ENCODE assay signal across 1 cellular context in genomic region chr6:126076992-126077664, GRCh38.
A peak's percentile ranks its signal among the peaks of the same experiment; 100 is the strongest.
TF ChIP-seq lines count a peak whose summit lies in the region.

No MANE protein-coding gene starts in this region.

TF ChIP-seq in HepG2, 621 proteins besides CTCF, POLR2A, EP300 and RAD21 (continued from another document and continues in another):
- TF ChIP-seq HNF1A (IDR thresholded peaks at IDR 0.05; ENCODE audit: low read depth) = no peak
- TF ChIP-seq HNF1A (CRISPR knock-in tag; IDR thresholded peaks at IDR 0.05; ENCODE audit: borderline replicate concordance) = peak; percentile 59; the same call in 1 of the 2 replicates
- TF ChIP-seq ZNF572 (CRISPR knock-in tag; IDR thresholded peaks at IDR 0.05) = no peak
- TF ChIP-seq ZNF501 (CRISPR knock-in tag; IDR thresholded peaks at IDR 0.05) = no peak
- peak; percentile 78 for TF ChIP-seq TFE3 (CRISPR knock-in tag; IDR thresholded peaks at IDR 0.05)
- TF ChIP-seq ZNF318 (CRISPR knock-in tag; IDR thresholded peaks at IDR 0.05) = no peak
- no peak for TF ChIP-seq RELA (CRISPR knock-in tag; IDR thresholded peaks at IDR 0.05)
- no peak for TF ChIP-seq ZNF276 (CRISPR knock-in tag; IDR thresholded peaks at IDR 0.05; ENCODE audit: low read depth)
- TF ChIP-seq SCMH1 (CRISPR knock-in tag; IDR thresholded peaks at IDR 0.05; ENCODE audit: borderline replicate concordance) = no peak
- TF ChIP-seq NPAS2 (CRISPR knock-in tag; IDR thresholded peaks at IDR 0.05; ENCODE audit: borderline replicate concordance) = no peak
- TF ChIP-seq NAIF1 (CRISPR knock-in tag; IDR thresholded peaks at IDR 0.05; ENCODE audit: borderline replicate concordance) = no peak
- peak; percentile 78; the same call in 1 of the 2 replicates for TF ChIP-seq ZNF331 (CRISPR knock-in tag; IDR thresholded peaks at IDR 0.05)
- no peak for TF ChIP-seq CHCHD3 (CRISPR knock-in tag; IDR thresholded peaks at IDR 0.05)
- no peak; the same call in 1 of the 2 replicates for TF ChIP-seq NR2C2 (CRISPR knock-in tag; IDR thresholded peaks at IDR 0.05; ENCODE audit: borderline replicate concordance)
- no peak for TF ChIP-seq MYNN (CRISPR knock-in tag; IDR thresholded peaks at IDR 0.05; ENCODE audit: low read depth)
- TF ChIP-seq ZBTB39 (CRISPR knock-in tag; IDR thresholded peaks at IDR 0.05) = no peak
- no peak for TF ChIP-seq CEBPZ (IDR thresholded peaks at IDR 0.05; ENCODE audit: low read length)
- TF ChIP-seq ZBTB25 (CRISPR knock-in tag; IDR thresholded peaks at IDR 0.05) = 0 out of 2 replicates have a peak, but pooled peaks have one; percentile 46
- no peak for TF ChIP-seq ZNF431 (CRISPR knock-in tag; IDR thresholded peaks at IDR 0.05; ENCODE audit: borderline replicate concordance, low read depth)
- TF ChIP-seq ESRRA (CRISPR knock-in tag; IDR thresholded peaks at IDR 0.05; ENCODE audit: low read depth) = no peak
- no peak for TF ChIP-seq SMARCC2 (IDR thresholded peaks at IDR 0.05)
- no peak for TF ChIP-seq ZNF17 (CRISPR knock-in tag; IDR thresholded peaks at IDR 0.05)
- TF ChIP-seq ARHGAP35 (CRISPR knock-in tag; IDR thresholded peaks at IDR 0.05; ENCODE audit: borderline replicate concordance) = no peak
- TF ChIP-seq ZNF281 (CRISPR knock-in tag; IDR thresholded peaks at IDR 0.05; ENCODE audit: borderline replicate concordance) = no peak
- no peak for TF ChIP-seq ZBTB20 (CRISPR knock-in tag; IDR thresholded peaks at IDR 0.05; ENCODE audit: borderline replicate concordance, low read depth)
